Comparison of ENCODE assay signal across 8 cellular contexts in genomic region chr1:202958544-202959275, GRCh38.
DNase-seq lines count a peak whose midpoint lies in the region; ATAC-seq lines count a peak whose summit lies in the region.

No MANE protein-coding gene starts in this region.

- H3K36me3 ChIP-seq in iPS-18a (ENCODE audit: control insufficient read depth, low read depth, low read length): peaks cover 6% of the 10 kb centered on the region

- no peaks in the 10 kb centered on the region for H3K9me3 Mint-ChIP-seq in stimulated activated naive CD8-positive, alpha-beta T cell treated with anti-CD3 and anti-CD28 coated beads, Interleukin-15, amount 100 ng/mL, for 72 hours

- no peaks in the 10 kb centered on the region for H3K27me3 Mint-ChIP-seq in stimulated activated naive CD8-positive, alpha-beta T cell treated with anti-CD3 and anti-CD28 coated beads, Interleukin-15, amount 100 ng/mL, for 72 hours

- no peaks in the 10 kb centered on the region for H3K9me3 ChIP-seq in iPS-18a (ENCODE audit: control insufficient read depth, low read depth, low read length)

- no peak overlapping the region for H3K27ac ChIP-seq in iPS-18a (ENCODE audit: low read length)

- peak overlapping the region; percentile 88 for H3K4me3 Mint-ChIP-seq in stimulated activated naive CD8-positive, alpha-beta T cell treated with anti-CD3 and anti-CD28 coated beads, Interleukin-15, amount 100 ng/mL, for 72 hours

- H3K4me3 ChIP-seq in iPS-18a (ENCODE audit: low read length): peak overlapping the region; percentile 61

- H3K27me3 ChIP-seq in iPS-18a (ENCODE audit: control insufficient read depth, insufficient read depth, low read length): no peaks in the 10 kb centered on the region

- DNase-seq in COLO668 (lab: John Stamatoyannopoulos, UW; ENCODE audit: unreplicated experiment): peak; percentile 34
- peak; percentile 18 for DNase-seq in activated naive CD4-positive, alpha-beta T cell treated with anti-CD3 and anti-CD28 coated beads, Interleukin-2, amount 50 U/mL, for 16 hours
- DNase-seq in stimulated activated naive CD8-positive, alpha-beta T cell treated with anti-CD3 and anti-CD28 coated beads, Interleukin-15, amount 100 ng/mL, for 72 hours: peak in 1 of 2 donors; percentile 23
- DNase-seq in NCI-H345 treated with DMSO at 0.1 percent for 48 hours (lab: John Stamatoyannopoulos, UW; ENCODE audit: unreplicated experiment): no peak
- no peak for DNase-seq in SIG-M5 (lab: John Stamatoyannopoulos, UW)

- peaks cover 6% of the 10 kb centered on the region for H3K4me1 ChIP-seq in iPS-18a (ENCODE audit: control insufficient read depth, low read depth, low read length)

- H3K9ac ChIP-seq in iPS-18a (ENCODE audit: low read length): peak overlapping the region; percentile 43

- peaks cover 35% of the 10 kb centered on the region for H3K4me1 Mint-ChIP-seq in stimulated activated naive CD8-positive, alpha-beta T cell treated with anti-CD3 and anti-CD28 coated beads, Interleukin-15, amount 100 ng/mL, for 72 hours

- peak overlapping the region in 1 of 2 donors; percentile 68 for H3K27ac Mint-ChIP-seq in stimulated activated naive CD8-positive, alpha-beta T cell treated with anti-CD3 and anti-CD28 coated beads, Interleukin-15, amount 100 ng/mL, for 72 hours

- ATAC-seq in HG03439 (IDR thresholded peaks at IDR 0.05; ENCODE audit: unreplicated experiment) (peak; percentile 22), HG02981 (IDR thresholded peaks at IDR 0.05; ENCODE audit: unreplicated experiment) (no peak)
- peak; percentile 37 for ATAC-seq in stimulated activated naive CD8-positive, alpha-beta T cell treated with anti-CD3 and anti-CD28 coated beads, Interleukin-15, amount 100 ng/mL, for 72 hours

Comparison
In these comparisons a context has a peak if more than half of its experiments do, and no peak if none do; other contexts are left out.
1. DNase-seq: peak in COLO668 (single experiment) and activated naive CD4-positive, alpha-beta T cell treated with anti-CD3 and anti-CD28 coated beads, Interleukin-2, amount 50 U/mL, for 16 hours (single experiment); none in NCI-H345 treated with DMSO at 0.1 percent for 48 hours (single experiment) and SIG-M5 (single experiment).